Comparison of ENCODE assay signal across 25 cellular contexts in genomic region chr6:133435065-133435728, GRCh38.
DNase-seq lines count a peak whose midpoint lies in the region; ATAC-seq and TF ChIP-seq lines count a peak whose summit lies in the region.
"Had no signal": no experiment of that assay in that cellular context is flagged by ENCODE, and none has a peak within 500 bp of the region (broad histone marks: within the 10 kb centered on the region; RNA-seq: fewer than 3 reads in every experiment).

No MANE protein-coding gene starts in this region.

- H3K27ac ChIP-seq in heart right ventricle = peak overlapping the region in 4 of 10 donors; percentile 22 to 70 (median 65)
- H3K27ac ChIP-seq in naive thymus-derived CD4-positive, alpha-beta T cell (ENCODE audit: low read depth, low read length) = no peak overlapping the region
- H3K27ac ChIP-seq: esophagus squamous epithelium, tibial artery had no signal

- H3K4me3 Mint-ChIP-seq in Calu3 (ENCODE audit: low read depth, unreplicated experiment) (no peak overlapping the region), nephron progenitor cell (no peak overlapping the region)
- H3K4me3 Mint-ChIP-seq in naive thymus-derived CD4-positive, alpha-beta T cell = no peak overlapping the region
- H3K4me3 Mint-ChIP-seq: activated CD8-positive, alpha-beta T cell treated with anti-CD3 and anti-CD28 coated beads for 36 hours; brain; CD4-positive, alpha-beta memory T cell; stimulated activated naive CD8-positive, alpha-beta T cell treated with anti-CD3 and anti-CD28 coated beads, Interleukin-15, Interleukin-2, amounts not matched to agents 100 ng/mL and 50 ng/mL, for 24 hours had no signal

- no peaks in the 10 kb centered on the region for H3K27me3 Mint-ChIP-seq in Calu3 (ENCODE audit: unreplicated experiment)
- peaks cover 3% of the 10 kb centered on the region for H3K27me3 Mint-ChIP-seq in nephron progenitor cell (ENCODE audit: low read depth, poor library complexity)
- peaks cover 0 to 6% (median 0%) of the 10 kb centered on the region in 5 donors for H3K27me3 Mint-ChIP-seq in naive thymus-derived CD4-positive, alpha-beta T cell
- H3K27me3 Mint-ChIP-seq: activated CD8-positive, alpha-beta T cell treated with anti-CD3 and anti-CD28 coated beads for 36 hours; brain; stimulated activated naive CD8-positive, alpha-beta T cell treated with anti-CD3 and anti-CD28 coated beads, Interleukin-15, Interleukin-2, amounts not matched to agents 100 ng/mL and 50 ng/mL, for 24 hours had no signal

- H3K27ac Mint-ChIP-seq in Calu3 (ENCODE audit: unreplicated experiment) (peak overlapping the region; percentile 33), nephron progenitor cell (peak overlapping the region; percentile 68)
- H3K27ac Mint-ChIP-seq in naive thymus-derived CD4-positive, alpha-beta T cell = no peak overlapping the region
- H3K27ac Mint-ChIP-seq: activated CD8-positive, alpha-beta T cell treated with anti-CD3 and anti-CD28 coated beads for 36 hours; CD4-positive, alpha-beta memory T cell; stimulated activated naive CD8-positive, alpha-beta T cell treated with anti-CD3 and anti-CD28 coated beads, Interleukin-15, Interleukin-2, amounts not matched to agents 100 ng/mL and 50 ng/mL, for 24 hours had no signal

- POLR2A ChIA-PET in naive thymus-derived CD4-positive, alpha-beta T cell (lab: Charles Lee) = no interaction called here

- H3K4me1 Mint-ChIP-seq in Calu3 (ENCODE audit: low read depth, unreplicated experiment) = peaks cover 32% of the 10 kb centered on the region
- H3K4me1 Mint-ChIP-seq in nephron progenitor cell = peaks cover 48% of the 10 kb centered on the region
- no peaks in the 10 kb centered on the region for H3K4me1 Mint-ChIP-seq in naive thymus-derived CD4-positive, alpha-beta T cell
- H3K4me1 Mint-ChIP-seq: CD4-positive, alpha-beta memory T cell had no signal

- DNase-seq in Calu3 (no peak), LNCaP clone FGC (ENCODE audit: low read depth) (peak; percentile 37), heart right ventricle (peak in 1 of 2 donors; percentile 23), nephron progenitor cell (no peak), SKM-1 (lab: John Stamatoyannopoulos, UW; ENCODE audit: unreplicated experiment) (no peak)
- DNase-seq in naive thymus-derived CD4-positive, alpha-beta T cell = no peak
- DNase-seq: activated CD8-positive, alpha-beta T cell treated with anti-CD3 and anti-CD28 coated beads for 36 hours; activated gamma-delta T cell; activated T-cell treated with anti-CD3 and anti-CD28 coated beads for 4 hours; CD4-positive, alpha-beta memory T cell; DND-41; esophagus squamous epithelium; Kasumi-1; kidney glomerular epithelial cell; midbrain; NCI-H1092; NCI-H2029 treated with DMSO at 0.1 percent for 48 hours; NCI-H510A treated with DMSO at 0.1 percent for 48 hours; RPMI8226; stimulated activated CD4-positive, alpha-beta T cell treated with anti-CD3 and anti-CD28 coated beads, Interleukin-12 subunit alpha, Interleukin-12 subunit beta, amount 100 ng/mL, for 4 hours; tibial artery had no signal

- peaks cover 0 to 14% (median 0%) of the 10 kb centered on the region in 9 donors for H3K4me1 ChIP-seq in heart right ventricle
- no peaks in the 10 kb centered on the region for H3K4me1 ChIP-seq in naive thymus-derived CD4-positive, alpha-beta T cell (ENCODE audit: control insufficient read depth in 2 of 2, insufficient read depth in 2 of 2, low read length in 2 of 2)
- H3K4me1 ChIP-seq: esophagus squamous epithelium, tibial artery had no signal

- CTCF ChIA-PET in Calu3 (lab: Charles Lee) = no interaction called here
- CTCF ChIA-PET in naive thymus-derived CD4-positive, alpha-beta T cell (lab: Charles Lee) = no interaction called here

- H3K4me3 ChIP-seq in LNCaP clone FGC (ENCODE audit: low read depth, low read length) (no peak overlapping the region), heart right ventricle (no peak overlapping the region)
- no peak overlapping the region for H3K4me3 ChIP-seq in naive thymus-derived CD4-positive, alpha-beta T cell (ENCODE audit: low read length)
- H3K4me3 ChIP-seq: esophagus squamous epithelium, tibial artery had no signal

- intact Hi-C loops in Calu3 (cut with micrococcal nuclease; ENCODE audit: unreplicated experiment) (no loop called here), heart right ventricle (cut with DNase I) (no loop called here)
- intact Hi-C loops in naive thymus-derived CD4-positive, alpha-beta T cell (cut with micrococcal nuclease) = no loop called here

- ATAC-seq in heart right ventricle = peak; percentile 20 to 88 (median 76)
- ATAC-seq in naive thymus-derived CD4-positive, alpha-beta T cell = no peak
- no peak for ATAC-seq in GM19467 (IDR thresholded peaks at IDR 0.05; ENCODE audit: unreplicated experiment)
- ATAC-seq in HG03039 (IDR thresholded peaks at IDR 0.05; ENCODE audit: unreplicated experiment) = no peak
- ATAC-seq: activated CD8-positive, alpha-beta T cell treated with anti-CD3 and anti-CD28 coated beads for 36 hours had no signal

- no peaks in the 10 kb centered on the region for H3K9me3 ChIP-seq in heart right ventricle
- no peaks in the 10 kb centered on the region for H3K9me3 ChIP-seq in naive thymus-derived CD4-positive, alpha-beta T cell (ENCODE audit: control insufficient read depth in 2 of 3, low read length in 3 of 3)
- H3K9me3 ChIP-seq: esophagus squamous epithelium, tibial artery had no signal

- no peaks in the 10 kb centered on the region for H3K36me3 ChIP-seq in heart right ventricle
- no peaks in the 10 kb centered on the region for H3K36me3 ChIP-seq in naive thymus-derived CD4-positive, alpha-beta T cell (ENCODE audit: control insufficient read depth in 2 of 3, insufficient read depth in 3 of 3, low read length in 3 of 3)
- H3K36me3 ChIP-seq: esophagus squamous epithelium, tibial artery had no signal

- peaks cover 4% of the 10 kb centered on the region for H3K9me3 Mint-ChIP-seq in Calu3 (ENCODE audit: low read depth, unreplicated experiment)
- H3K9me3 Mint-ChIP-seq in nephron progenitor cell = no peaks in the 10 kb centered on the region
- peaks cover 0 to 8% (median 0%) of the 10 kb centered on the region in 11 donors for H3K9me3 Mint-ChIP-seq in naive thymus-derived CD4-positive, alpha-beta T cell
- H3K9me3 Mint-ChIP-seq: activated CD8-positive, alpha-beta T cell treated with anti-CD3 and anti-CD28 coated beads for 36 hours; brain; stimulated activated naive CD8-positive, alpha-beta T cell treated with anti-CD3 and anti-CD28 coated beads, Interleukin-15, Interleukin-2, amounts not matched to agents 100 ng/mL and 50 ng/mL, for 24 hours had no signal

- no peaks in the 10 kb centered on the region for H3K36me3 Mint-ChIP-seq in Calu3 (ENCODE audit: insufficient read depth, unreplicated experiment)
- H3K36me3 Mint-ChIP-seq in nephron progenitor cell (ENCODE audit: low read depth) = no peaks in the 10 kb centered on the region
- H3K36me3 Mint-ChIP-seq in naive thymus-derived CD4-positive, alpha-beta T cell = no peaks in the 10 kb centered on the region
- H3K36me3 Mint-ChIP-seq: brain; CD4-positive, alpha-beta memory T cell had no signal

- 53 to 62% methylated on average over 7 of the region's 7 CpGs for WGBS in heart right ventricle, 2 donors

- H3K27me3 ChIP-seq in heart right ventricle = no peaks in the 10 kb centered on the region
- H3K27me3 ChIP-seq in naive thymus-derived CD4-positive, alpha-beta T cell (ENCODE audit: control insufficient read depth in 2 of 2, insufficient read depth in 2 of 2, low read length in 2 of 2) = no peaks in the 10 kb centered on the region
- H3K27me3 ChIP-seq: esophagus squamous epithelium, tibial artery had no signal

- no TSS peak for BruUV-seq in Calu3 (replicated peaks; lab: Mats Ljungman, UMichigan)

- TF ChIP-seq CTCF in Calu3 (IDR thresholded peaks at IDR 0.05; ENCODE audit: unreplicated experiment) (no peak), LNCaP clone FGC (IDR thresholded peaks at IDR 0.05; ENCODE audit: control insufficient read depth, extremely low read depth, insufficient read depth) (no peak), heart right ventricle (IDR thresholded peaks at IDR 0.05) (no peak), nephron progenitor cell (IDR thresholded peaks at IDR 0.05) (no peak)

Comparison
In these comparisons a context has a peak if more than half of its experiments do, and no peak if none do; other contexts are left out.
1. H3K27ac Mint-ChIP-seq: peak in Calu3 (single experiment) and nephron progenitor cell (single experiment); none in naive thymus-derived CD4-positive, alpha-beta T cell (0 of 9).
2. ATAC-seq: peak in heart right ventricle (8 of 8); none in naive thymus-derived CD4-positive, alpha-beta T cell (single experiment), GM19467 (single experiment) and HG03039 (single experiment).